17 cellular contexts compared by ENCODE assay signal in the genomic region with DNA sequence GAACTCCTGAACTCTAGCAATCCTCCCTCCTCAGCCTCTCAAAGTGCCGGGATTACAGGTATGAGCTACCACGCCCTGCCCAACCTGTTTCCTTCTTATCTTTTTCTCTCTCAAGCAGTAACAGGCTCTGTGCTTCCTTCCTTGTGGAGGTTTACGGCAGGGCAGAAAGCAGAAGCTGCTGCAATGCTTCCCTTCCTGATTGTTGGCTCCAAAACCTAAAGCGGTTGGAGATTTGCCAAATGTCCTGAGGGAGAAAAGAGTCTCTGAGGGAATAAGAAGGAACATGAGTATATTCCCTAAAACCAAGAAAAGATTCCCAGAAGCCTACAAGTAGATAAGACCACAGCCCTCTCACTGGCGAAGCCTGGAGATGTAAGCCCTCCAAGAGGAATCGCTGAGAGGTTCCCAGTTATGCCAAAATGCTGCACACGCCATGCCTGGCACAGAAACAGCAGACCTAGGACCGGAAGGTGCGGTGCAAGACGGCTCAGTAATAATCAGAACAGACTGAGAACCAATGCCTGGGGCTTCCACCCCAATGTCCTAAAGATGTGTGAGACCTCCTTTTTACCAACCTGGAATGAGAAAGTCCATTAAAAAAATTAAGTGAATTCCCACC.
DNase-seq lines count a peak whose midpoint lies in the region; ATAC-seq, FAIRE-seq and TF ChIP-seq lines count a peak whose summit lies in the region.
"Had no signal": no experiment of that assay in that cellular context is flagged by ENCODE, and none has a peak within 500 bp of the region (broad histone marks: within the 10 kb centered on the region; RNA-seq: fewer than 3 reads in every experiment).

No MANE protein-coding gene starts in this region.

- in situ Hi-C loops in HepG2 (cut with HindIII; ENCODE audit: extremely low pct_ligation_motif_present, low pct_unique_long_range_greater_than_20kb): no loop called here

- no peak for TF ChIP-seq RAD21 in HepG2 (CRISPR knock-in tag; IDR thresholded peaks at IDR 0.05)

- TF ChIP-seq POLR2A in right lobe of liver (IDR thresholded peaks at IDR 0.05) (no peak), HepG2 (IDR thresholded peaks at IDR 0.05; ENCODE audit: insufficient read depth in 1 of 2, low read depth in 2 of 2, low read length in 2 of 2) (no peak)

- H3K9me3 ChIP-seq in right lobe of liver: no peaks in the 10 kb centered on the region
- no peaks in the 10 kb centered on the region for H3K9me3 ChIP-seq in HepG2 (ENCODE audit: low read length)
- H3K9me3 ChIP-seq: ascending aorta had no signal

- H3K36me3 Mint-ChIP-seq in activated T-cell treated with anti-CD3 and anti-CD28 coated beads, Interleukin-2, amount 50 U/mL, for 72 hours (ENCODE audit: insufficient read depth in 2 of 2): no peaks in the 10 kb centered on the region

- TF ChIP-seq EP300 in HepG2 (IDR thresholded peaks at IDR 0.05; ENCODE audit: low read depth in 2 of 2, low read length in 2 of 2): no peak
- no peak for TF ChIP-seq EP300 in HepG2 (CRISPR knock-in tag; IDR thresholded peaks at IDR 0.05; ENCODE audit: borderline replicate concordance)

- H3K27ac Mint-ChIP-seq in activated T-cell treated with anti-CD3 and anti-CD28 coated beads, Interleukin-2, amount 50 U/mL, for 72 hours: no peak overlapping the region

- peaks cover 7% of the 10 kb centered on the region for H3K27me3 Mint-ChIP-seq in activated T-cell treated with anti-CD3 and anti-CD28 coated beads, Interleukin-2, amount 50 U/mL, for 72 hours (ENCODE audit: low read depth)

- no TSS peak for BruUV-seq in HepG2 (replicated peaks; lab: Mats Ljungman, UMichigan)

- ATAC-seq in right lobe of liver (peak; percentile 27 to 52 (median 36)), HepG2 (no peak), HG02884 (IDR thresholded peaks at IDR 0.05; ENCODE audit: unreplicated experiment) (no peak)
- no peak for ATAC-seq in activated T-cell treated with anti-CD3 and anti-CD28 coated beads, Interleukin-2, amount 50 U/mL, for 72 hours (replicated peaks in 1 of 2)
- ATAC-seq: activated CD4-positive, CD25-positive, alpha-beta regulatory T cell treated with anti-CD3 and anti-CD28 coated beads, Interleukin-2, amount 50 U/mL, for 24 hours had no signal

- CTCF ChIA-PET in HepG2 (lab: Yijun Ruan, JAX; ENCODE audit: low intra/inter-chr PET ratio, low total read pairs) (no interaction called here), RWPE1 (lab: Yijun Ruan, JAX) (interaction anchor here (0.6 to 0.7 kb wide), 2 partner anchors 28 to 266 kb away, joined by 4 to 5 read pairs; no protein-coding TSS in a partner anchor)

- H3K4me3 Mint-ChIP-seq in activated T-cell treated with anti-CD3 and anti-CD28 coated beads, Interleukin-2, amount 50 U/mL, for 72 hours: no peak overlapping the region

- H3K4me2 ChIP-seq in HepG2 (ENCODE audit: low read depth, low read length): no peak overlapping the region

- H3K27me3 ChIP-seq in right lobe of liver (no peaks in the 10 kb centered on the region), HepG2 (ENCODE audit: control insufficient read depth in 1 of 2, insufficient read depth in 2 of 2, low read length in 2 of 2) (peaks cover 1 to 6% of the 10 kb centered on the region in 2 experiments; a peak in 2 of 5 replicates)
- H3K27me3 ChIP-seq: ascending aorta had no signal

- 44% methylated on average over 10 of the region's 10 CpGs for WGBS in right lobe of liver (ENCODE audit: insufficient coverage, low coverage, low lambda C conversion rate, missing lambda C conversion rate)
- 25% methylated on average over 10 of the region's 10 CpGs for WGBS in HepG2 (ENCODE audit: low lambda C conversion rate)

- H3K36me3 ChIP-seq in right lobe of liver (no peaks in the 10 kb centered on the region), HepG2 (replicated peaks in 1 of 2; ENCODE audit: control insufficient read depth in 1 of 2, insufficient read depth in 2 of 2, low read length in 2 of 2) (no peaks in the 10 kb centered on the region)
- H3K36me3 ChIP-seq: ascending aorta had no signal

- H2AFZ ChIP-seq in HepG2 (ENCODE audit: low read length): no peak overlapping the region

- DNase-seq in right lobe of liver: no peak
- no peak for DNase-seq in HepG2 (ENCODE audit: low spot score)
- peak; percentile 52 for DNase-seq in RWPE1 (ENCODE audit: low spot score)
- DNase-seq in fibroblast of pulmonary artery (ENCODE audit: low read depth): peak; percentile 68
- DNase-seq in ureter (ENCODE audit: low spot score): peak; percentile 45
- DNase-seq in activated T-cell treated with anti-CD3 and anti-CD28 coated beads, Interleukin-2, amount 50 U/mL, for 72 hours: no peak
- no peak for DNase-seq in KG1 (lab: John Stamatoyannopoulos, UW)
- DNase-seq: activated T-cell treated with anti-CD3 and anti-CD28 coated beads, Interleukin-2, amount 50 U/mL, for 48 hours; effector CD4-positive, alpha-beta T cell; HCEC 1CT; hippocampal formation; RPMI8226; stimulated activated CD4-positive, alpha-beta T cell treated with anti-CD3 and anti-CD28 coated beads, Interleukin-2, amount 100 ng/mL, for 24 hours; stimulated activated naive CD4-positive, alpha-beta T cell had no signal

- H3K4me1 ChIP-seq in right lobe of liver: no peaks in the 10 kb centered on the region
- H3K4me1 ChIP-seq in HepG2 (ENCODE audit: insufficient read depth, low read length): no peaks in the 10 kb centered on the region
- H3K4me1 ChIP-seq: ascending aorta had no signal

- intact Hi-C loops in right lobe of liver (cut with DNase I): no loop called here
- intact Hi-C loops in HepG2 (cut with micrococcal nuclease; ENCODE audit: unreplicated experiment): no loop called here

- no peaks in the 10 kb centered on the region for H4K20me1 ChIP-seq in HepG2 (ENCODE audit: insufficient read depth, low read length)

- TF ChIP-seq CTCF in right lobe of liver (IDR thresholded peaks at IDR 0.05): no peak
- no peak for TF ChIP-seq CTCF in HepG2 (CRISPR knock-in tag; IDR thresholded peaks at IDR 0.05)
- no peak for TF ChIP-seq CTCF in RWPE1 (conservative IDR thresholded peaks at IDR 0.05; ENCODE audit: low read depth)
- TF ChIP-seq CTCF in fibroblast of pulmonary artery (IDR thresholded peaks at IDR 0.05; ENCODE audit: low read length, missing control alignments): no peak

- H3K4me3 ChIP-seq in right lobe of liver (no peak overlapping the region), HepG2 (replicated peaks in 1 of 3; ENCODE audit: insufficient read depth in 1 of 3, low read depth in 2 of 3, low read length in 3 of 3) (no peak overlapping the region), fibroblast of pulmonary artery (replicated peaks; ENCODE audit: low read depth, low read length) (no peak overlapping the region)
- H3K4me3 ChIP-seq: ascending aorta had no signal

- no peaks in the 10 kb centered on the region for H3K79me2 ChIP-seq in HepG2 (ENCODE audit: insufficient read depth, low read length)

- POLR2A ChIA-PET in HepG2 (lab: Yijun Ruan, JAX): no interaction called here
- POLR2A ChIA-PET in RWPE1 (lab: Yijun Ruan, JAX; ENCODE audit: low non-redundant PET): no interaction called here

- FAIRE-seq in HepG2 (lab: Jason Lieb, UNC): no peak

- H3K27ac ChIP-seq in right lobe of liver (no peak overlapping the region), HepG2 (ENCODE audit: extremely low read length, insufficient read depth, low read length) (no peak overlapping the region), RWPE1 (no peak overlapping the region)
- H3K27ac ChIP-seq: ascending aorta had no signal

- H3K9ac ChIP-seq in HepG2 (ENCODE audit: insufficient read depth, low read depth, low read length): no peak overlapping the region

- no peaks in the 10 kb centered on the region for H3K4me1 Mint-ChIP-seq in activated T-cell treated with anti-CD3 and anti-CD28 coated beads, Interleukin-2, amount 50 U/mL, for 72 hours (ENCODE audit: low read depth)

- H3K9me3 Mint-ChIP-seq in activated T-cell treated with anti-CD3 and anti-CD28 coated beads, Interleukin-2, amount 50 U/mL, for 72 hours: no peaks in the 10 kb centered on the region

TF ChIP-seq in HepG2, 621 proteins besides CTCF, POLR2A, EP300 and RAD21 (continues in another document):
- no peak for TF ChIP-seq KLF11 (CRISPR knock-in tag; IDR thresholded peaks at IDR 0.05)
- TF ChIP-seq, protein P1, sequence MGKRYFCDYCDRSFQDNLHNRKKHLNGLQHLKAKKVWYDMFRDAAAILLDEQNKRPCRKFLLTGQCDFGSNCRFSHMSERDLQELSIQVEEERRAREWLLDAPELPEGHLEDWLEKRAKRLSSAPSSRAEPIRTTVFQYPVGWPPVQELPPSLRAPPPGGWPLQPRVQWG (CRISPR knock-in tag; IDR thresholded peaks at IDR 0.05; ENCODE audit: borderline replicate concordance, low read depth): no peak
- TF ChIP-seq SYNCRIP (IDR thresholded peaks at IDR 0.05; ENCODE audit: insufficient read depth, low read depth, low read length): no peak
- TF ChIP-seq, protein P2, sequence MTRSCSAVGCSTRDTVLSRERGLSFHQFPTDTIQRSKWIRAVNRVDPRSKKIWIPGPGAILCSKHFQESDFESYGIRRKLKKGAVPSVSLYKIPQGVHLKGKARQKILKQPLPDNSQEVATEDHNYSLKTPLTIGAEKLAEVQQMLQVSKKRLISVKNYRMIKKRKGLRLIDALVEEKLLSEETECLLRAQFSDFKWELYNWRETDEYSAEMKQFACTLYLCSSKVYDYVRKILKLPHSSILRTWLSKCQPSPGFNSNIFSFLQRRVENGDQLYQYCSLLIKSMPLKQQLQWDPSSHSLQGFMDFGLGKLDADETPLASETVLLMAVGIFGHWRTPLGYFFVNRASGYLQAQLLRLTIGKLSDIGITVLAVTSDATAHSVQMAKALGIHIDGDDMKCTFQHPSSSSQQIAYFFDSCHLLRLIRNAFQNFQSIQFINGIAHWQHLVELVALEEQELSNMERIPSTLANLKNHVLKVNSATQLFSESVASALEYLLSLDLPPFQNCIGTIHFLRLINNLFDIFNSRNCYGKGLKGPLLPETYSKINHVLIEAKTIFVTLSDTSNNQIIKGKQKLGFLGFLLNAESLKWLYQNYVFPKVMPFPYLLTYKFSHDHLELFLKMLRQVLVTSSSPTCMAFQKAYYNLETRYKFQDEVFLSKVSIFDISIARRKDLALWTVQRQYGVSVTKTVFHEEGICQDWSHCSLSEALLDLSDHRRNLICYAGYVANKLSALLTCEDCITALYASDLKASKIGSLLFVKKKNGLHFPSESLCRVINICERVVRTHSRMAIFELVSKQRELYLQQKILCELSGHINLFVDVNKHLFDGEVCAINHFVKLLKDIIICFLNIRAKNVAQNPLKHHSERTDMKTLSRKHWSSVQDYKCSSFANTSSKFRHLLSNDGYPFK (CRISPR knock-in tag; IDR thresholded peaks at IDR 0.05; ENCODE audit: borderline replicate concordance): no peak

Comparison
In these comparisons a context has a peak if more than half of its experiments do, and no peak if none do; other contexts are left out.
1. ATAC-seq: peak in right lobe of liver (4 of 4); none in HepG2 (single experiment), activated T-cell treated with anti-CD3 and anti-CD28 coated beads, Interleukin-2, amount 50 U/mL, for 72 hours (0 of 2) and HG02884 (single experiment).
2. DNase-seq: peak in RWPE1 (single experiment), fibroblast of pulmonary artery (single experiment) and ureter (single experiment); none in right lobe of liver (0 of 3), HepG2 (single experiment), activated T-cell treated with anti-CD3 and anti-CD28 coated beads, Interleukin-2, amount 50 U/mL, for 72 hours (0 of 2) and KG1 (single experiment).